ENCODE assay signal across 1 cellular context in the genomic region with DNA sequence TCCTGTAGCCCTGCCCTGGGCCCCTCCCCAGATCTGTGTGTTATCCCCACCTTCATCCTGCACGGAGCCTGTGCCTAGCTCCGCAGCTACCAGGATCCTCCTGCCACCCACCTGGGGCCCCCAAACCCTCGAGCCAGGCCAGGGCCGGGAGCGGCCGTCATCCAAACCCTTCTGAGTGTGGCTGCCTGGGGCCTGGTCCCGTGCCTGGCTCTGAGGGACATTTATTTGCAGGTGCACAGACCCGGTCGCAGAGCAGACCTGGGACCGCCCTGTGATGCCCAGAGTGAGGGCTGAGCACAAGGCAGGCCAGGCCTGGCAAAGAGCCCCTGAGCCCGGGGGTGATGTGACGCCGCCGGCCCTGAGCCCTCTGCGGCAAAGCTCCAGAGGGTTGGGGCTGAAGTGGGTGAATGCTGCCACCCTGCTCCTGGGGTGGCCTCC.
TF ChIP-seq lines count a peak whose summit lies in the region.

No MANE protein-coding gene starts in this region.

TF ChIP-seq in HepG2, 621 proteins besides CTCF, POLR2A, EP300 and RAD21 (continued from another document):
- TF ChIP-seq HNF4G (IDR thresholded peaks at IDR 0.05; ENCODE audit: borderline replicate concordance, low read depth, low read length): no peak
- no peak for TF ChIP-seq HNF4G (CRISPR knock-in tag; IDR thresholded peaks at IDR 0.05; ENCODE audit: borderline replicate concordance, low read depth)
- TF ChIP-seq DNMT1 (CRISPR knock-in tag; IDR thresholded peaks at IDR 0.05): no peak
- TF ChIP-seq ZNF546 (CRISPR knock-in tag; conservative IDR thresholded peaks at IDR 0.05): no peak
- no peak for TF ChIP-seq ZEB1 (IDR thresholded peaks at IDR 0.05; ENCODE audit: insufficient replicate concordance, low read depth)
- no peak for TF ChIP-seq ZFP1 (CRISPR knock-in tag; IDR thresholded peaks at IDR 0.05)
